In genomic region chr4:108007984-108008383, GRCh38 we compare ENCODE assay signal across 19 cellular contexts. TPM values are rescaled to one million over a fixed set of nuclear protein-coding genes. Genes with fewer than 3 reads are reported as not detected.
A peak's percentile ranks its signal among the peaks of the same experiment; 100 is the strongest.
DNase-seq lines count a peak whose midpoint lies in the region; ATAC-seq, FAIRE-seq and TF ChIP-seq lines count a peak whose summit lies in the region.
"Had no signal": no experiment of that assay in that cellular context is flagged by ENCODE, and none has a peak within 500 bp of the region (broad histone marks: within the 10 kb centered on the region; RNA-seq: fewer than 3 reads in every experiment).

No MANE protein-coding gene starts in this region.

- CTCF ChIA-PET in HepG2 (lab: Yijun Ruan, JAX; ENCODE audit: low intra/inter-chr PET ratio, low total read pairs): no interaction called here

- no peaks in the 10 kb centered on the region for H3K27me3 Mint-ChIP-seq in T-helper 17 cell
- H3K27me3 Mint-ChIP-seq: CD4-positive, alpha-beta memory T cell had no signal

- H3K4me2 ChIP-seq in HepG2 (ENCODE audit: low read depth, low read length): no peak overlapping the region
- H3K4me2 ChIP-seq: BLaER1 had no signal

- H2AFZ ChIP-seq in HepG2 (ENCODE audit: low read length): no peak overlapping the region

- TF ChIP-seq POLR2A in HepG2 (IDR thresholded peaks at IDR 0.05; ENCODE audit: insufficient read depth in 1 of 2, low read depth in 2 of 2, low read length in 2 of 2) (no peak), esophagus muscularis mucosa (IDR thresholded peaks at IDR 0.05; ENCODE audit: low read depth) (no peak)

- H3K27me3 ChIP-seq in liver (ENCODE audit: control insufficient read depth in 4 of 4, insufficient read depth in 4 of 4, low read length in 3 of 4) (no peaks in the 10 kb centered on the region), HepG2 (ENCODE audit: control insufficient read depth in 1 of 2, insufficient read depth in 2 of 2, low read length in 2 of 2) (no peaks in the 10 kb centered on the region), esophagus muscularis mucosa (no peaks in the 10 kb centered on the region), psoas muscle (ENCODE audit: insufficient read depth in 3 of 3, low read length in 2 of 3) (no peaks in the 10 kb centered on the region)
- H3K27me3 ChIP-seq: BLaER1 had no signal

- BruUV-seq in HepG2 (replicated peaks; lab: Mats Ljungman, UMichigan): no TSS peak

- intact Hi-C loops in HepG2 (cut with micrococcal nuclease; ENCODE audit: unreplicated experiment): no loop called here
- intact Hi-C loops in esophagus muscularis mucosa (cut with DNase I): no loop called here
- intact Hi-C loops in psoas muscle (cut with DNase I): no loop called here

- peaks cover 9% of the 10 kb centered on the region for H3K36me3 Mint-ChIP-seq in T-helper 17 cell (ENCODE audit: low read depth)

- DNase-seq in HepG2 (ENCODE audit: low spot score) (no peak), esophagus muscularis mucosa (ENCODE audit: extremely low spot score) (peak; percentile 55), psoas muscle (no peak), GM13976 (ENCODE audit: low spot score) (no peak), T-helper 17 cell (no peak), cerebellar cortex (ENCODE audit: low spot score) (no peak), NCI-H226 (no peak)
- DNase-seq: 8988T; CD4-positive, alpha-beta memory T cell; DMS 273 treated with DMSO at 0.1 percent for 48 hours; DMS53; DND-41; H9 had no signal

- H3K4me3 ChIP-seq in liver (ENCODE audit: low read depth in 1 of 3, low read length in 3 of 3): no peak overlapping the region
- no peak overlapping the region for H3K4me3 ChIP-seq in HepG2 (replicated peaks in 1 of 3; ENCODE audit: insufficient read depth in 1 of 3, low read depth in 2 of 3, low read length in 3 of 3)
- no peak overlapping the region for H3K4me3 ChIP-seq in esophagus muscularis mucosa
- H3K4me3 ChIP-seq in psoas muscle: no peak overlapping the region
- H3K4me3 ChIP-seq: BLaER1, GM12878 had no signal

- TF ChIP-seq CTCF in liver (IDR thresholded peaks at IDR 0.05; ENCODE audit: low read depth, low read length, missing input control) (no peak), HepG2 (CRISPR knock-in tag; IDR thresholded peaks at IDR 0.05) (no peak), esophagus muscularis mucosa (IDR thresholded peaks at IDR 0.05) (no peak), psoas muscle (IDR thresholded peaks at IDR 0.05) (no peak), GM13976 (IDR thresholded peaks at IDR 0.05; ENCODE audit: borderline replicate concordance, control extremely low read depth, extremely low read depth, insufficient read depth, missing control alignments) (no peak)

- POLR2A ChIA-PET in HepG2 (lab: Yijun Ruan, JAX): no interaction called here

- peaks cover 0 to 9% (median 1%) of the 10 kb centered on the region in 4 donors for H3K36me3 ChIP-seq in liver (ENCODE audit: control insufficient read depth in 4 of 4, insufficient read depth in 3 of 4, low read depth in 1 of 4, low read length in 3 of 4)
- peaks cover 3 to 6% of the 10 kb centered on the region in 2 experiments; a peak in 3 of 5 replicates for H3K36me3 ChIP-seq in HepG2 (replicated peaks in 1 of 2; ENCODE audit: control insufficient read depth in 1 of 2, insufficient read depth in 2 of 2, low read length in 2 of 2)
- H3K36me3 ChIP-seq in esophagus muscularis mucosa: peaks cover 10 to 26% (median 12%) of the 10 kb centered on the region in 4 donors
- H3K36me3 ChIP-seq in psoas muscle (ENCODE audit: insufficient read depth in 1 of 2, low read depth in 1 of 2): peaks cover 0 to 21% of the 10 kb centered on the region in 2 donors

- 94% methylated on average over 7 of the region's 7 CpGs for WGBS in liver
- WGBS in HepG2 (ENCODE audit: low lambda C conversion rate): 100% methylated on average over 5 of the region's 7 CpGs
- WGBS in esophagus muscularis mucosa: 96% methylated on average over 7 of the region's 7 CpGs
- 67 to 80% (median 75%) methylated on average over 7 of the region's 7 CpGs for WGBS in psoas muscle, 3 donors

- H3K9me3 ChIP-seq in liver (ENCODE audit: control insufficient read depth in 4 of 4, low read length in 3 of 4) (no peaks in the 10 kb centered on the region), HepG2 (ENCODE audit: low read length) (no peaks in the 10 kb centered on the region), esophagus muscularis mucosa (no peaks in the 10 kb centered on the region), psoas muscle (no peaks in the 10 kb centered on the region), T-helper 17 cell (ENCODE audit: control insufficient read depth, low read length, poor library complexity, severe bottlenecking) (no peaks in the 10 kb centered on the region)

- no peaks in the 10 kb centered on the region for H4K20me1 ChIP-seq in HepG2 (ENCODE audit: insufficient read depth, low read length)

- H3K9ac ChIP-seq in liver (ENCODE audit: low read depth in 1 of 2, low read length in 2 of 2): peak overlapping the region in 1 of 2 donors; percentile 19
- no peak overlapping the region for H3K9ac ChIP-seq in HepG2 (ENCODE audit: insufficient read depth, low read depth, low read length)
- H3K9ac ChIP-seq: BLaER1 had no signal

- FAIRE-seq in HepG2 (lab: Jason Lieb, UNC): no peak
- FAIRE-seq: GM12878, GM19239, H1 had no signal

- H3K4me3 Mint-ChIP-seq in T-helper 17 cell: no peak overlapping the region
- H3K4me3 Mint-ChIP-seq: CD14-positive monocyte; CD4-positive, alpha-beta memory T cell; H9 had no signal

- ATAC-seq in HepG2 (no peak), psoas muscle (peak in 1 of 4 donors; percentile 2), T-helper 17 cell (no peak)
- ATAC-seq: GM12878 had no signal

- TF ChIP-seq EP300 in HepG2 (IDR thresholded peaks at IDR 0.05; ENCODE audit: low read depth in 2 of 2, low read length in 2 of 2) (no peak), HepG2 (CRISPR knock-in tag; IDR thresholded peaks at IDR 0.05; ENCODE audit: borderline replicate concordance) (no peak), esophagus muscularis mucosa (IDR thresholded peaks at IDR 0.05) (no peak)

- in situ Hi-C loops in HepG2 (cut with HindIII; ENCODE audit: extremely low pct_ligation_motif_present, low pct_unique_long_range_greater_than_20kb) (no loop called here), GM13976 (cut with MboI; ENCODE audit: low sequenced_read_pairs, unreplicated experiment) (no loop called here)

- H3K79me2 ChIP-seq in HepG2 (ENCODE audit: insufficient read depth, low read length): no peaks in the 10 kb centered on the region

- H3K4me1 ChIP-seq in liver (ENCODE audit: control insufficient read depth in 4 of 4, insufficient read depth in 4 of 4, low read length in 3 of 4) (peaks cover 0 to 12% (median 2%) of the 10 kb centered on the region in 4 donors), HepG2 (ENCODE audit: insufficient read depth, low read length) (peaks cover 11% of the 10 kb centered on the region), esophagus muscularis mucosa (peaks cover 32 to 55% (median 37%) of the 10 kb centered on the region in 4 donors), psoas muscle (peaks cover 70% of the 10 kb centered on the region)

- no peak overlapping the region for H3K27ac Mint-ChIP-seq in T-helper 17 cell
- H3K27ac Mint-ChIP-seq: CD4-positive, alpha-beta memory T cell; H9 had no signal

- TF ChIP-seq RAD21 in liver (IDR thresholded peaks at IDR 0.05) (no peak), HepG2 (CRISPR knock-in tag; IDR thresholded peaks at IDR 0.05) (no peak)

- peaks cover 21% of the 10 kb centered on the region for H3K4me1 Mint-ChIP-seq in T-helper 17 cell

- peak overlapping the region; percentile 84 to 96 for H3K27ac ChIP-seq in liver (ENCODE audit: low read depth in 1 of 2, low read length in 2 of 2)
- H3K27ac ChIP-seq in HepG2 (ENCODE audit: extremely low read length, insufficient read depth, low read length): no peak overlapping the region
- no peak overlapping the region for H3K27ac ChIP-seq in esophagus muscularis mucosa (replicated peaks in 1 of 4)
- peak overlapping the region; percentile 90 for H3K27ac ChIP-seq in psoas muscle
- H3K27ac ChIP-seq: BLaER1 had no signal

TF ChIP-seq in liver, 16 proteins besides CTCF, POLR2A, EP300 and RAD21:
- TF ChIP-seq FOXA1 (IDR thresholded peaks at IDR 0.05): no peak

TF ChIP-seq in HepG2, 621 proteins besides CTCF, POLR2A, EP300 and RAD21 (continues in another document):
- TF ChIP-seq MEIS2 (CRISPR knock-in tag; IDR thresholded peaks at IDR 0.05): no peak

RNA-seq across cellular contexts. Expression of gene HADH, which starts 18.3 kb away (rescaled TPM):
- total RNA-seq in liver (10 to 100 TPM; 27.5 to 48.8 TPM), HepG2 (2016; rRNA removed; fragmentation: Illumina TruSeq; extraction: Trizol) (33.9 and 60.6 TPM in 2 replicates), esophagus muscularis mucosa (100 to 1,000 TPM in 3 of 4 donors, 10 to 100 TPM in 1; 60.8 to 176 (median 108) TPM), psoas muscle (100 to 1,000 TPM in 3 of 4 donors, 10 to 100 TPM in 1; 84.4 to 150 (median 118) TPM), T-helper 17 cell (10 to 100 TPM; 10.5 to 13.3 TPM)
- polyA plus RNA-seq in liver (100 to 1,000 TPM; 140 TPM), HepG2 (2011; rRNA removed) (22.8 and 29.6 TPM in 2 replicates), psoas muscle (100 to 1,000 TPM in 1 of 3 donors, 10 to 100 TPM in 2; 26.6 to 125 (median 99.5) TPM)
- 13.5 and 15.3 TPM in 2 replicates for total RNA-seq in HepG2 (2016; cell fraction: cytosol; rRNA removed; fragmentation: Illumina TruSeq; extraction: Trizol; ENCODE audit: low read depth)
- total RNA-seq in HepG2 (2016; cell fraction: insoluble cytoplasmic fraction; rRNA removed; fragmentation: Illumina TruSeq; extraction: Trizol): 33.1 and 59.0 TPM in 2 replicates
- total RNA-seq in HepG2 (2016; cell fraction: membrane; rRNA removed; fragmentation: Illumina TruSeq; extraction: Trizol): 28.0 and 31.0 TPM in 2 replicates
- total RNA-seq in HepG2 (2016; cell fraction: nucleus; rRNA removed; fragmentation: Illumina TruSeq; extraction: Trizol): 34.3 and 39.3 TPM in 2 replicates
- 26.0 and 26.1 TPM in 2 replicates for polyA plus RNA-seq in HepG2 (2011; cell fraction: cytosol; rRNA removed)
- 19.1 and 19.8 TPM in 2 replicates for polyA plus RNA-seq in HepG2 (2011; cell fraction: nucleus; rRNA removed)
- polyA plus RNA-seq in HepG2 (2012): 25.8 and 41.0 TPM in 2 replicates
- 27.4 and 28.1 TPM in 2 replicates for polyA plus RNA-seq in HepG2 (2016; cell fraction: cytosol; fragmentation: Illumina TruSeq; extraction: Trizol; ENCODE audit: low read depth)
- polyA plus RNA-seq in HepG2 (2016; cell fraction: insoluble cytoplasmic fraction; fragmentation: Illumina TruSeq; extraction: Trizol; ENCODE audit: low read depth): 117 and 118 TPM in 2 replicates
- polyA plus RNA-seq in HepG2 (2016; cell fraction: membrane; fragmentation: Illumina TruSeq; extraction: Trizol; ENCODE audit: low read depth): 41.4 and 43.3 TPM in 2 replicates
- 77.4 and 77.9 TPM in 2 replicates for polyA plus RNA-seq in HepG2 (2016; cell fraction: nucleus; fragmentation: Illumina TruSeq; extraction: Trizol; ENCODE audit: insufficient read depth, low read depth)
- polyA minus RNA-seq in HepG2 (2011; rRNA and poly(A)+ RNA removed; ENCODE audit: low replicate concordance): 28.2 and 43.6 TPM in 2 replicates
- polyA minus RNA-seq in HepG2 (2011; cell fraction: cytosol; rRNA and poly(A)+ RNA removed): 21.1 and 29.5 TPM in 2 replicates
- 17.5 and 18.6 TPM in 2 replicates for polyA minus RNA-seq in HepG2 (2011; cell fraction: nucleus; rRNA and poly(A)+ RNA removed)

Comparison
In these comparisons a context has a peak if more than half of its experiments do, and no peak if none do; other contexts are left out.
1. H3K27ac ChIP-seq: peak in liver (2 of 2) and psoas muscle (single experiment); none in HepG2 (single experiment) and esophagus muscularis mucosa (0 of 4).